Comparison of ENCODE assay signal across 34 cellular contexts in the genomic region with DNA sequence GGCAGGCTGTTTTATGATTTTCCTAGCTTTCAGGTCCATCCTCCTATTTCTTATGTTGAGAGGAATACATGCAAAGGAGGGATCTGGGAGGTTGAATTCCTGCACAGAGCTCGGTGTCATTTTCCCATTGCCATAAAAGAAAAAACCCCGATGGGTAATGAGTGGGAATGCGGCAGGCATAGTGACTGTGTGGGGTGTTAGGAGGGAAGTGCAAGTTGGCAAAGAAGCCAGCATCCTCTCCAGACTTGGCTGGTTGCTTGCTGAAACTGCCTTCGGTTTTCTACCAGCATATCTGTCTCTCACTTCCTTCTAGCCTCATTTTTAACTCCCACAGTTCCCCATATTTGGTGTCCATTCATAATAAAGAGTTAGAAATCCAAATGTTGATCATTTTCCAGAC.
"Had no signal": no experiment of that assay in that cellular context is flagged by ENCODE, and none has a peak within 500 bp of the region (broad histone marks: within the 10 kb centered on the region; RNA-seq: fewer than 3 reads in every experiment).

No MANE protein-coding gene starts in this region.

- H3K27me3 ChIP-seq: adrenal gland, cardiac muscle cell, colonic mucosa had no signal

- H3K4me1 ChIP-seq: adrenal gland, colonic mucosa had no signal

- ATAC-seq: activated CD4-positive, alpha-beta T cell treated with anti-CD3 and anti-CD28 coated beads for 36 hours; activated CD4-positive, CD25-positive, alpha-beta regulatory T cell treated with anti-CD3 and anti-CD28 coated beads, Interleukin-2, amount 50 U/mL, for 24 hours; activated CD8-positive, alpha-beta T cell treated with anti-CD3 and anti-CD28 coated beads, Interleukin-2, amount 10 ng/mL, durations not matched to agents 7 days and 5 days; activated naive CD4-positive, alpha-beta T cell treated with anti-CD3 and anti-CD28 coated beads, Interleukin-2, amount 50 U/mL, for 72 hours; Panc1; Right ventricle myocardium inferior; SK-N-SH treated with all-trans-retinoic acid at 6 μM for 48 hours; WTC11 had no signal

- DNase-seq: activated CD4-positive, alpha-beta T cell treated with anti-CD3 and anti-CD28 coated beads for 36 hours; activated CD4-positive, alpha-beta T cell treated with anti-CD3 and anti-CD28 coated beads, Interleukin-2, amount 10 ng/mL, durations not matched to agents 7 days and 5 days; activated CD4-positive, alpha-beta T cell treated with anti-CD3 and anti-CD28 coated beads, Interleukin-2, amount 50 U/mL, for 48 hours; activated CD8-positive, alpha-beta T cell treated with anti-CD3 and anti-CD28 coated beads, Interleukin-2, amount 10 ng/mL, durations not matched to agents 7 days and 5 days; activated gamma-delta T cell; activated naive CD4-positive, alpha-beta T cell treated with Interleukin-2 at 50 U/mL for 16 hours; activated T-cell treated with anti-CD3 and anti-CD28 coated beads, Interleukin-2, amount 50 U/mL, for 24 hours; adrenal gland; colonic mucosa; KBM-7; NCI-H1092 treated with DMSO at 0.1 percent for 48 hours; NCI-H1417; NCI-H146; NCI-H187; NCI-H2081; NCI-H2171 treated with DMSO at 0.1 percent for 48 hours; NCI-H2227 treated with DMSO at 0.1 percent for 48 hours; NCI-H446; NCI-H510A treated with DMSO at 0.1 percent for 48 hours; NCI-H69; NCI-H82; SIG-M5; SW 1271; T-helper 1 cell; T-helper 2 cell; T-helper 9 cell had no signal

- H3K27ac ChIP-seq: adrenal gland, cardiac muscle cell, colonic mucosa, RWPE1 had no signal

- H3K4me3 ChIP-seq: adrenal gland, cardiac muscle cell, colonic mucosa had no signal

- H3K36me3 ChIP-seq: adrenal gland, cardiac muscle cell, colonic mucosa had no signal

- H3K9me3 ChIP-seq: adrenal gland, colonic mucosa had no signal
